Comparison of ENCODE assay signal across 1 cellular context in the genomic region with DNA sequence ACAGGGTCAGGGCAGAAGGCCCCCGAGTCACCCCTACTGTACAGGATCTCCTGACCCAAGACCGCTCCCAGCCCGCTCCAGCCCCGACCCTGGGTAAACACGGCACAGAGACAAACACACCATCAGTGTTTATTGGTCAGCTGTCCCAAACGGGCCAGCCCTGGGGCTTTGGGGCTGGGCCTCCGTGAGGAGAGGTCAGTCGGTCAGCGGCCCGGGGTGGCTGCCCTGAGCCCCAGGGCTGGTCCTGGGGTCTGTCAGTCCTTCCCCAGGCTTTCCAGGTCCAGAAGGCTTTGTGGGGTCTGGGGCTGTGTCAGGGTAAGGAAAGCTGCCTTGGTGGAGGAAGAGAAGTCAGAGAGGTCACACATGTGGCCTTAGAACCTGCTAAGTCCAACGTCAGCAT.
TF ChIP-seq lines count a peak whose summit lies in the region.

No MANE protein-coding gene starts in this region.

TF ChIP-seq in HCT116, 20 proteins besides CTCF, POLR2A, EP300 and RAD21:
- TF ChIP-seq CBX3 (IDR thresholded peaks at IDR 0.05; ENCODE audit: low read depth) (no peak), CEBPB (IDR thresholded peaks at IDR 0.05; ENCODE audit: low read depth) (no peak), ZNF274 (IDR thresholded peaks at IDR 0.05; ENCODE audit: low read depth, low read length) (no peak), EGR1 (IDR thresholded peaks at IDR 0.05; ENCODE audit: low read depth) (no peak)
- TF ChIP-seq, protein P1, sequence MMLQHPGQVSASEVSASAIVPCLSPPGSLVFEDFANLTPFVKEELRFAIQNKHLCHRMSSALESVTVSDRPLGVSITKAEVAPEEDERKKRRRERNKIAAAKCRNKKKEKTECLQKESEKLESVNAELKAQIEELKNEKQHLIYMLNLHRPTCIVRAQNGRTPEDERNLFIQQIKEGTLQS (IDR thresholded peaks at IDR 0.05) = no peak
